8 cellular contexts compared by ENCODE assay signal in genomic region chr4:184263910-184264732, GRCh38. TPM values are rescaled to one million over a fixed set of nuclear protein-coding genes. Genes with fewer than 3 reads are reported as not detected.
DNase-seq lines count a peak whose midpoint lies in the region; ATAC-seq, FAIRE-seq and TF ChIP-seq lines count a peak whose summit lies in the region.

No MANE protein-coding gene starts in this region.

- no peak for TF ChIP-seq POLR2A in tibial nerve (IDR thresholded peaks at IDR 0.05)

- H3K9me3 ChIP-seq in HAP-1 (no peaks in the 10 kb centered on the region), pancreas (no peaks in the 10 kb centered on the region), tibial nerve (no peaks in the 10 kb centered on the region)

- no peaks in the 10 kb centered on the region for H3K27me3 ChIP-seq in HAP-1 (ENCODE audit: low read depth)
- no peaks in the 10 kb centered on the region for H3K27me3 ChIP-seq in pancreas
- no peaks in the 10 kb centered on the region for H3K27me3 ChIP-seq in tibial nerve

- no peak overlapping the region for H3K4me3 ChIP-seq in HAP-1
- no peak overlapping the region for H3K4me3 ChIP-seq in pancreas
- no peak overlapping the region for H3K4me3 ChIP-seq in tibial nerve

- TF ChIP-seq CTCF in pancreas (IDR thresholded peaks at IDR 0.05) (peak; percentile 88 to 95 (median 92)), tibial nerve (IDR thresholded peaks at IDR 0.05) (peak; percentile 80 to 94 (median 90))

- TF ChIP-seq EP300 in tibial nerve (IDR thresholded peaks at IDR 0.05): peak in 1 of 2 donors; percentile 66

- H3K36me3 ChIP-seq in HAP-1 (replicated peaks): no peaks in the 10 kb centered on the region
- no peaks in the 10 kb centered on the region for H3K36me3 ChIP-seq in pancreas
- no peaks in the 10 kb centered on the region for H3K36me3 ChIP-seq in tibial nerve

- H3K4me1 ChIP-seq in HAP-1 (peaks cover 10% of the 10 kb centered on the region), pancreas (no peaks in the 10 kb centered on the region), tibial nerve (peaks cover 0 to 31% (median 4%) of the 10 kb centered on the region in 4 donors)

- in situ Hi-C loops in HAP-1 (cut with MboI; ENCODE audit: low sequenced_read_pairs): no loop called here

- WGBS in pancreas, 2 donors: 16 to 18% methylated on average over 19 of the region's 19 CpGs
- 12 to 16% methylated on average over 19 of the region's 19 CpGs for WGBS in tibial nerve, 2 donors

- H3K27ac ChIP-seq in pancreas (no peak overlapping the region), tibial nerve (no peak overlapping the region)

- no peak for FAIRE-seq in pancreas (lab: Jason Lieb, UNC)

- peak; percentile 87 to 96 (median 94) for ATAC-seq in pancreas

- intact Hi-C loops in pancreas (cut with DNase I): loop anchor here in 1 of 3 donors (5.0 kb wide), 1 partner anchor 273 kb away; no protein-coding TSS in a partner anchor

- DNase-seq in DMS53 (lab: John Stamatoyannopoulos, UW) (peak; percentile 95), HAP-1 (ENCODE audit: low spot score in 2 of 2) (peak; percentile 76 to 95), NCI-H1092 treated with DMSO at 0.1 percent for 48 hours (lab: John Stamatoyannopoulos, UW) (peak; percentile 93), SK-N-DZ (ENCODE audit: low spot score) (peak; percentile 84), globus pallidus (ENCODE audit: low spot score) (peak; percentile 94), pancreas (peak; percentile 81 to 95 (median 90)), tibial nerve (ENCODE audit: low spot score in 2 of 2) (peak; percentile 95 to 99)
- peak; percentile 94 for DNase-seq in activated naive CD4-positive, alpha-beta T cell treated with Interleukin-2 at 50 U/mL for 16 hours

RNA-seq across cellular contexts. Expression of gene ENPP6, which starts 46.4 kb away (rescaled TPM):
- not detected in 2 replicates for polyA plus RNA-seq in SK-N-DZ (2014; cell fraction: cytosol; rRNA removed)
- polyA plus RNA-seq in SK-N-DZ (2014; cell fraction: nucleus; rRNA removed): not detected in 2 replicates
- total RNA-seq in pancreas: 1 to 10 TPM in 1 of 6 donors, under 1 TPM in 2, not detected in 3; 0.12 to 1.5 (median 0.24) TPM
- polyA plus RNA-seq in pancreas: under 1 TPM; 0.05 to 0.34 TPM
- total RNA-seq in tibial nerve: 10 to 100 TPM; 12.6 to 42.6 (median 30.3) TPM

Comparison
In these comparisons a context has a peak if more than half of its experiments do, and no peak if none do; other contexts are left out.
1. RNA of gene ENPP6, which starts 46.4 kb away (total RNA-seq): 12.6 to 42.6 TPM in tibial nerve; 0.12 to 1.5 TPM in pancreas; every median in the first group is over 4 times any median in the second.
2. Peak in every context shown above with its lines, with median percentiles within 50 percentile points of each other: DNase-seq.